ENCODE assay signal across 11 cellular contexts in the genomic region with DNA sequence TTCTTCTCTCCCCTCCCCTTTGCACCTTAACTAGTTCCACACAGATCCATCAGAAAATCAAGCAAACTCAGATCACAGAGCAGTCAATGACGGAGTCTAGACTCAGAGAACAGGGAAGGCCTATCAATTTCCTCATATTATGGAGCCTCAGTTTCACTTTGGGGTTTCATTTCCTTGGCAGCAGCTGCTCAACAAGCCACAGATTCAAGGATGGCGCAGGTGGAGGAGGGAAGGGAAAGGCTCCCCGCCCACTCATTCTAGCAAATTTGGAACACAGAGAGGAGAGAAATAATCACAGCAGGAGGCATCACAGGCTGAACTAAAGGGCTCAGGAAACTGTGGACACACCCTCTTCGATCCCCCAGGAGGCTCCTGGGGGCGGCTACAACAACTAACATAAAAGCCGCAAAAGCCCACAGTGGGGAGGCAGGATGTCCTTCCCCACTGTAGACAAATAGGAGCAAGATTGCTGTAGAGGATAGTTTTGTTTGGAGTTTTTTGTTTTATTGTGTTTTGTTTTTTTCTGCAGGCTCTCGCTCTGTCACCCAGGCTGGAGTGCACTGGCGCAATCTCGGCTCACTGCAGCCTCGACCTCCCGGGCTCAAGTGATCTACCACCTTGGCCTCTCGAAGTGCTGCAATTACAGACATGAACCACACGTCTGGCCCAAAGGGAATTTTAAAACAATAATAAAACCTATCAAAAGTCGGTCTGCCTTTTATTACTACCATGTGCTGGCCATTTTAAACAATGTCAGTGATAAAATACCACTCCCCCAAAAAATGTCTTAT. TPM values are rescaled to one million over a fixed set of nuclear protein-coding genes. Genes with fewer than 3 reads are reported as not detected.
DNase-seq lines count a peak whose midpoint lies in the region; ATAC-seq, FAIRE-seq and TF ChIP-seq lines count a peak whose summit lies in the region.
"Had no signal": no experiment of that assay in that cellular context is flagged by ENCODE, and none has a peak within 500 bp of the region (broad histone marks: within the 10 kb centered on the region; RNA-seq: fewer than 3 reads in every experiment).

No MANE protein-coding gene starts in this region.

- WGBS in liver: 78% methylated on average over 14 of the region's 14 CpGs
- WGBS in HepG2 (ENCODE audit: low lambda C conversion rate): 56% methylated on average over 14 of the region's 14 CpGs
- 17% methylated on average over 13 of the region's 14 CpGs for WGBS in K562 (ENCODE audit: insufficient coverage, low coverage, missing lambda C conversion rate)

- no peaks in the 10 kb centered on the region for H3K79me2 ChIP-seq in HepG2 (ENCODE audit: insufficient read depth, low read length)
- no peaks in the 10 kb centered on the region for H3K79me2 ChIP-seq in K562 (ENCODE audit: control insufficient read depth, insufficient read depth, low read length)

- no peak for TF ChIP-seq CTCF in liver (IDR thresholded peaks at IDR 0.05; ENCODE audit: low read depth, low read length, missing input control)
- TF ChIP-seq CTCF in HepG2 (CRISPR knock-in tag; IDR thresholded peaks at IDR 0.05): no peak
- TF ChIP-seq CTCF in K562 (IDR thresholded peaks at IDR 0.05 in 2 of 3, conservative IDR thresholded peaks at IDR 0.05 in 1 of 3; ENCODE audit: insufficient read depth in 2 of 3, low read depth in 1 of 3, low read length in 3 of 3): no peak
- TF ChIP-seq CTCF in vagina (IDR thresholded peaks at IDR 0.05): no peak

- H3K4me2 ChIP-seq in HepG2 (ENCODE audit: low read depth, low read length) (no peak overlapping the region), K562 (ENCODE audit: insufficient read depth, low read length) (no peak overlapping the region)

- BruUV-seq in HepG2 (replicated peaks; lab: Mats Ljungman, UMichigan): no TSS peak
- no TSS peak for BruUV-seq in K562 (replicated peaks; lab: Mats Ljungman, UMichigan)

- TF ChIP-seq POLR2A in HepG2 (IDR thresholded peaks at IDR 0.05; ENCODE audit: insufficient read depth in 1 of 2, low read depth in 2 of 2, low read length in 2 of 2) (no peak), K562 (conservative IDR thresholded peaks at IDR 0.05) (no peak), vagina (IDR thresholded peaks at IDR 0.05) (no peak)

- H3K9me1 ChIP-seq in K562 (ENCODE audit: control insufficient read depth, insufficient read depth, low read length): no peaks in the 10 kb centered on the region

- H4K20me1 ChIP-seq in HepG2 (ENCODE audit: insufficient read depth, low read length) (no peaks in the 10 kb centered on the region), K562 (replicated peaks; ENCODE audit: control insufficient read depth, insufficient read depth, low read length) (no peaks in the 10 kb centered on the region)

- TF ChIP-seq EP300 in HepG2 (IDR thresholded peaks at IDR 0.05; ENCODE audit: low read depth in 2 of 2, low read length in 2 of 2): no peak
- TF ChIP-seq EP300 in HepG2 (CRISPR knock-in tag; IDR thresholded peaks at IDR 0.05; ENCODE audit: borderline replicate concordance): no peak
- TF ChIP-seq EP300 in K562 (IDR thresholded peaks at IDR 0.05; ENCODE audit: low read length): no peak

- peaks cover 0 to 2% (median 0%) of the 10 kb centered on the region in 4 donors for H3K36me3 ChIP-seq in liver (ENCODE audit: control insufficient read depth in 4 of 4, insufficient read depth in 3 of 4, low read depth in 1 of 4, low read length in 3 of 4)
- no peaks in the 10 kb centered on the region for H3K36me3 ChIP-seq in HepG2 (replicated peaks in 1 of 2; ENCODE audit: control insufficient read depth in 1 of 2, insufficient read depth in 2 of 2, low read length in 2 of 2)
- H3K36me3 ChIP-seq in K562 (ENCODE audit: control insufficient read depth, insufficient read depth, low read length): no peaks in the 10 kb centered on the region
- no peaks in the 10 kb centered on the region for H3K36me3 ChIP-seq in vagina
- H3K36me3 ChIP-seq: prostate gland had no signal

- no peak overlapping the region for H2AFZ ChIP-seq in HepG2 (ENCODE audit: low read length)
- no peak overlapping the region for H2AFZ ChIP-seq in K562 (ENCODE audit: low read depth, low read length)

- H3K4me1 ChIP-seq in liver (ENCODE audit: control insufficient read depth in 4 of 4, insufficient read depth in 4 of 4, low read length in 3 of 4) (peaks cover 5 to 34% (median 31%) of the 10 kb centered on the region in 4 donors), HepG2 (ENCODE audit: insufficient read depth, low read length) (peaks cover 35% of the 10 kb centered on the region), K562 (replicated peaks in 1 of 2; ENCODE audit: control insufficient read depth in 2 of 2, insufficient read depth in 2 of 2, low read length in 2 of 2) (peaks cover 8 to 23% of the 10 kb centered on the region in 2 experiments; a peak in 4 of 5 replicates), vagina (peaks cover 32% of the 10 kb centered on the region)
- H3K4me1 ChIP-seq: prostate gland had no signal

- FAIRE-seq in HepG2 (lab: Jason Lieb, UNC) (no peak), K562 (lab: Jason Lieb, UNC) (no peak)

- no peak for TF ChIP-seq RAD21 in liver (IDR thresholded peaks at IDR 0.05)
- TF ChIP-seq RAD21 in HepG2 (CRISPR knock-in tag; IDR thresholded peaks at IDR 0.05): no peak
- TF ChIP-seq RAD21 in K562 (CRISPR knock-in tag; conservative IDR thresholded peaks at IDR 0.05 in 1 of 2, IDR thresholded peaks at IDR 0.05 in 1 of 2): no peak

- in situ Hi-C loops in HepG2 (cut with HindIII; ENCODE audit: extremely low pct_ligation_motif_present, low pct_unique_long_range_greater_than_20kb): no loop called here
- in situ Hi-C loops in K562 (cut with MboI): no loop called here

- POLR2A ChIA-PET in HepG2 (lab: Yijun Ruan, JAX) (no interaction called here), K562 (lab: Yijun Ruan, JAX) (no interaction called here)

- H3K9me3 ChIP-seq in liver (ENCODE audit: control insufficient read depth in 4 of 4, low read length in 3 of 4) (no peaks in the 10 kb centered on the region), HepG2 (ENCODE audit: low read length) (no peaks in the 10 kb centered on the region), K562 (replicated peaks; ENCODE audit: control insufficient read depth, insufficient read depth, low read depth, low read length) (no peaks in the 10 kb centered on the region), vagina (no peaks in the 10 kb centered on the region)
- H3K9me3 ChIP-seq: prostate gland had no signal

- H3K9ac ChIP-seq in liver (ENCODE audit: low read depth in 1 of 2, low read length in 2 of 2) (no peak overlapping the region), HepG2 (ENCODE audit: insufficient read depth, low read depth, low read length) (no peak overlapping the region), K562 (ENCODE audit: insufficient read depth in 1 of 2, low read depth in 2 of 2, low read length in 2 of 2) (no peak overlapping the region)

- no peak for DNase-seq in HepG2 (ENCODE audit: low spot score)
- DNase-seq in K562 (ENCODE audit: extremely low read depth in 1 of 4, low spot score in 3 of 4): no peak
- peak; percentile 80 for DNase-seq in medulla oblongata (ENCODE audit: extremely low spot score)
- no peak for DNase-seq in vagina (ENCODE audit: extremely low spot score in 2 of 2)
- DNase-seq: effector CD4-positive, alpha-beta T cell had no signal

- intact Hi-C loops in HepG2 (cut with micrococcal nuclease; ENCODE audit: unreplicated experiment) (no loop called here), K562 (cut with micrococcal nuclease) (no loop called here), vagina (cut with DNase I) (loop anchor here (10.0 kb wide), 1 partner anchor 1304 kb away; the partner anchor contains the start of gene ATG2A)

- H3K27me3 ChIP-seq in liver (ENCODE audit: control insufficient read depth in 4 of 4, insufficient read depth in 4 of 4, low read length in 3 of 4): no peaks in the 10 kb centered on the region
- H3K27me3 ChIP-seq in HepG2 (ENCODE audit: control insufficient read depth in 1 of 2, insufficient read depth in 2 of 2, low read length in 2 of 2): no peaks in the 10 kb centered on the region
- peaks cover 3 to 15% of the 10 kb centered on the region in 2 experiments; a peak in 3 of 5 replicates for H3K27me3 ChIP-seq in K562 (ENCODE audit: control insufficient read depth in 2 of 2, insufficient read depth in 2 of 2, low read length in 2 of 2)
- no peaks in the 10 kb centered on the region for H3K27me3 ChIP-seq in vagina

- peak overlapping the region; percentile 62 to 91 for H3K27ac ChIP-seq in liver (ENCODE audit: low read depth in 1 of 2, low read length in 2 of 2)
- H3K27ac ChIP-seq in HepG2 (ENCODE audit: extremely low read length, insufficient read depth, low read length): no peak overlapping the region
- H3K27ac ChIP-seq in K562 (ENCODE audit: extremely low read depth, low read depth, low read length): no peak overlapping the region
- H3K27ac ChIP-seq in vagina: no peak overlapping the region
- H3K27ac ChIP-seq: prostate gland had no signal

- H3K4me3 ChIP-seq in liver (ENCODE audit: low read depth in 1 of 3, low read length in 3 of 3): no peak overlapping the region
- H3K4me3 ChIP-seq in HepG2 (replicated peaks in 1 of 3; ENCODE audit: insufficient read depth in 1 of 3, low read depth in 2 of 3, low read length in 3 of 3): no peak overlapping the region
- no peak overlapping the region for H3K4me3 ChIP-seq in K562
- no peak overlapping the region for H3K4me3 ChIP-seq in vagina
- H3K4me3 ChIP-seq: prostate gland had no signal

- CTCF ChIA-PET in HepG2 (lab: Yijun Ruan, JAX; ENCODE audit: low intra/inter-chr PET ratio, low total read pairs): no interaction called here
- CTCF ChIA-PET in K562 (lab: Yijun Ruan, JAX; ENCODE audit: low intra/inter-chr PET ratio): interaction anchor here (1.1 kb wide), 1 partner anchor 25 kb away, joined by 3 read pairs; no protein-coding TSS in a partner anchor

- ATAC-seq in HepG2 (no peak), K562 (no peak), HG03039 (IDR thresholded peaks at IDR 0.05; ENCODE audit: unreplicated experiment) (no peak), HG03571 (IDR thresholded peaks at IDR 0.05; ENCODE audit: unreplicated experiment) (no peak), GM21381 (IDR thresholded peaks at IDR 0.05; ENCODE audit: unreplicated experiment) (no peak)

RNA-seq across cellular contexts. Expression of gene PLAAT3, which starts 3.4 kb away (rescaled TPM):
- 10 to 100 TPM; 13.4 to 18.9 TPM for total RNA-seq in liver
- 10 to 100 TPM; 89.6 to 90.1 TPM for polyA plus RNA-seq in liver
- 9.3 and 10.2 TPM in 2 replicates for total RNA-seq in HepG2 (2016; rRNA removed; fragmentation: Illumina TruSeq; extraction: Trizol)
- 3.6 and 6.6 TPM in 2 replicates for total RNA-seq in HepG2 (2016; cell fraction: cytosol; rRNA removed; fragmentation: Illumina TruSeq; extraction: Trizol; ENCODE audit: low read depth)
- 7.3 and 9.9 TPM in 2 replicates for total RNA-seq in HepG2 (2016; cell fraction: insoluble cytoplasmic fraction; rRNA removed; fragmentation: Illumina TruSeq; extraction: Trizol)
- 4.8 and 8.0 TPM in 2 replicates for total RNA-seq in HepG2 (2016; cell fraction: membrane; rRNA removed; fragmentation: Illumina TruSeq; extraction: Trizol)
- total RNA-seq in HepG2 (2016; cell fraction: nucleus; rRNA removed; fragmentation: Illumina TruSeq; extraction: Trizol): 2.6 and 3.3 TPM in 2 replicates
- 16.4 and 17.2 TPM in 2 replicates for polyA plus RNA-seq in HepG2 (2011; rRNA removed)
- 235 and 350 TPM in 2 replicates for polyA plus RNA-seq in HepG2 (2011; cell fraction: cytosol; rRNA removed)
- 17.6 and 47.1 TPM in 2 replicates for polyA plus RNA-seq in HepG2 (2011; cell fraction: nucleus; rRNA removed)
- 9.6 and 14.5 TPM in 2 replicates for polyA plus RNA-seq in HepG2 (2012)
- 6.6 and 11.3 TPM in 2 replicates for polyA plus RNA-seq in HepG2 (2016; cell fraction: cytosol; fragmentation: Illumina TruSeq; extraction: Trizol; ENCODE audit: low read depth)
- polyA plus RNA-seq in HepG2 (2016; cell fraction: insoluble cytoplasmic fraction; fragmentation: Illumina TruSeq; extraction: Trizol; ENCODE audit: low read depth): 13.9 and 14.7 TPM in 2 replicates
- 7.9 and 11.4 TPM in 2 replicates for polyA plus RNA-seq in HepG2 (2016; cell fraction: membrane; fragmentation: Illumina TruSeq; extraction: Trizol; ENCODE audit: low read depth)
- 6.0 and 6.3 TPM in 2 replicates for polyA plus RNA-seq in HepG2 (2016; cell fraction: nucleus; fragmentation: Illumina TruSeq; extraction: Trizol; ENCODE audit: insufficient read depth, low read depth)
- polyA minus RNA-seq in HepG2 (2011; rRNA and poly(A)+ RNA removed; ENCODE audit: low replicate concordance): 18.0 and 61.6 TPM in 2 replicates
- polyA minus RNA-seq in HepG2 (2011; cell fraction: cytosol; rRNA and poly(A)+ RNA removed): 4.5 and 6.8 TPM in 2 replicates
- polyA minus RNA-seq in HepG2 (2011; cell fraction: nucleus; rRNA and poly(A)+ RNA removed): 3.5 and 3.7 TPM in 2 replicates
- 0.60 and 1.1 TPM in 2 replicates for total RNA-seq in K562 (2011; cell fraction: chromatin; rRNA removed; ENCODE audit: low replicate concordance)
- total RNA-seq in K562 (2011; cell fraction: nucleolus; rRNA removed): 0.33 and 1.1 TPM in 2 replicates
- 0.88 and 0.92 TPM in 2 replicates for total RNA-seq in K562 (2011; cell fraction: nucleoplasm; rRNA removed)
- 1.2 and 1.7 TPM in 2 replicates for total RNA-seq in K562 (2014; rRNA removed)
- total RNA-seq in K562 (2014; rRNA removed; fragmentation: Illumina TruSeq; extraction: Trizol): 0.77 and 1.2 TPM in 2 replicates
- 0.60 and 1.4 TPM in 2 replicates for total RNA-seq in K562 (2015; rRNA removed; fragmentation: Illumina TruSeq; extraction: Trizol)
- 2.7 TPM in 2 replicates for total RNA-seq in K562 (2021)
- polyA plus RNA-seq in K562 (2011; rRNA removed): 1.3 and 2.0 TPM in 2 replicates
- 1.6 and 3.9 TPM in 2 replicates for polyA plus RNA-seq in K562 (2011; cell fraction: cytosol; rRNA removed)
- 0.73 and 0.92 TPM in 2 replicates for polyA plus RNA-seq in K562 (2011; cell fraction: nucleus; rRNA removed)
- polyA plus RNA-seq in K562 (2012): 3.4 and 5.8 TPM in 2 replicates
- polyA plus RNA-seq in K562 (2014; fragmentation: Illumina TruSeq; extraction: Trizol): 0.80 and 1.6 TPM in 2 replicates
- polyA plus RNA-seq in K562 (2014; fragmentation: Nextera tagmentation; extraction: Ambion mirVana): 1 to 10 TPM; 1.3 to 1.9 TPM
- 0.96 and 1.4 TPM in 2 replicates for polyA plus RNA-seq in K562 (2014; rRNA removed)
- polyA minus RNA-seq in K562 (2011; rRNA and poly(A)+ RNA removed): 2.3 and 4.8 TPM in 2 replicates
- 2.1 and 2.2 TPM in 2 replicates for polyA minus RNA-seq in K562 (2011; cell fraction: cytosol; rRNA and poly(A)+ RNA removed)
- polyA minus RNA-seq in K562 (2011; cell fraction: nucleus; rRNA and poly(A)+ RNA removed): 0.54 and 0.67 TPM in 2 replicates
- 17.2 TPM for total RNA-seq in vagina

RNA-seq across cellular contexts. Expression of gene PLAAT2, which starts 47.6 kb away (rescaled TPM):
- total RNA-seq in liver: not detected
- polyA plus RNA-seq in liver: under 1 TPM; 0.32 to 0.44 TPM
- total RNA-seq in HepG2 (2016; rRNA removed; fragmentation: Illumina TruSeq; extraction: Trizol): 0.29 TPM in 1 of 2 replicates, not detected in the other
- not detected in 2 replicates for total RNA-seq in HepG2 (2016; cell fraction: cytosol; rRNA removed; fragmentation: Illumina TruSeq; extraction: Trizol; ENCODE audit: low read depth)
- total RNA-seq in HepG2 (2016; cell fraction: insoluble cytoplasmic fraction; rRNA removed; fragmentation: Illumina TruSeq; extraction: Trizol): 0.26 and 0.28 TPM in 2 replicates
- 0.45 and 0.62 TPM in 2 replicates for total RNA-seq in HepG2 (2016; cell fraction: membrane; rRNA removed; fragmentation: Illumina TruSeq; extraction: Trizol)
- not detected in 2 replicates for total RNA-seq in HepG2 (2016; cell fraction: nucleus; rRNA removed; fragmentation: Illumina TruSeq; extraction: Trizol)
- polyA plus RNA-seq in HepG2 (2011; rRNA removed): 0.09 and 0.22 TPM in 2 replicates
- 0.08 and 0.38 TPM in 2 replicates for polyA plus RNA-seq in HepG2 (2011; cell fraction: cytosol; rRNA removed)
- 0.64 TPM in 1 of 2 replicates, not detected in the other for polyA plus RNA-seq in HepG2 (2011; cell fraction: nucleus; rRNA removed)
- polyA plus RNA-seq in HepG2 (2012): 0.23 and 0.49 TPM in 2 replicates
- 0.25 and 0.33 TPM in 2 replicates for polyA plus RNA-seq in HepG2 (2016; cell fraction: cytosol; fragmentation: Illumina TruSeq; extraction: Trizol; ENCODE audit: low read depth)
- not detected in 2 replicates for polyA plus RNA-seq in HepG2 (2016; cell fraction: insoluble cytoplasmic fraction; fragmentation: Illumina TruSeq; extraction: Trizol; ENCODE audit: low read depth)
- 0.41 TPM in 1 of 2 replicates, not detected in the other for polyA plus RNA-seq in HepG2 (2016; cell fraction: membrane; fragmentation: Illumina TruSeq; extraction: Trizol; ENCODE audit: low read depth)
- not detected in 2 replicates for polyA plus RNA-seq in HepG2 (2016; cell fraction: nucleus; fragmentation: Illumina TruSeq; extraction: Trizol; ENCODE audit: insufficient read depth, low read depth)
- polyA minus RNA-seq in HepG2 (2011; rRNA and poly(A)+ RNA removed; ENCODE audit: low replicate concordance): 0.51 and 0.74 TPM in 2 replicates
- not detected in 2 replicates for polyA minus RNA-seq in HepG2 (2011; cell fraction: cytosol; rRNA and poly(A)+ RNA removed)
- not detected in 2 replicates for polyA minus RNA-seq in HepG2 (2011; cell fraction: nucleus; rRNA and poly(A)+ RNA removed)
- not detected in 2 replicates for total RNA-seq in K562 (2011; cell fraction: chromatin; rRNA removed; ENCODE audit: low replicate concordance)
- total RNA-seq in K562 (2011; cell fraction: nucleolus; rRNA removed): not detected in 2 replicates
- not detected in 2 replicates for total RNA-seq in K562 (2011; cell fraction: nucleoplasm; rRNA removed)
- not detected in 2 replicates for total RNA-seq in K562 (2014; rRNA removed)
- total RNA-seq in K562 (2014; rRNA removed; fragmentation: Illumina TruSeq; extraction: Trizol): not detected in 2 replicates
- not detected in 2 replicates for total RNA-seq in K562 (2015; rRNA removed; fragmentation: Illumina TruSeq; extraction: Trizol)
- total RNA-seq in K562 (2021): not detected in 2 replicates
- polyA plus RNA-seq in K562 (2011; rRNA removed): not detected in 2 replicates
- not detected in 2 replicates for polyA plus RNA-seq in K562 (2011; cell fraction: cytosol; rRNA removed)
- polyA plus RNA-seq in K562 (2011; cell fraction: nucleus; rRNA removed): not detected in 2 replicates
- polyA plus RNA-seq in K562 (2012): not detected in 2 replicates
- polyA plus RNA-seq in K562 (2014; fragmentation: Illumina TruSeq; extraction: Trizol): not detected in 2 replicates
- not detected for polyA plus RNA-seq in K562 (2014; fragmentation: Nextera tagmentation; extraction: Ambion mirVana)
- not detected in 2 replicates for polyA plus RNA-seq in K562 (2014; rRNA removed)
- polyA minus RNA-seq in K562 (2011; rRNA and poly(A)+ RNA removed): not detected in 2 replicates
- polyA minus RNA-seq in K562 (2011; cell fraction: cytosol; rRNA and poly(A)+ RNA removed): not detected in 2 replicates
- polyA minus RNA-seq in K562 (2011; cell fraction: nucleus; rRNA and poly(A)+ RNA removed): not detected in 2 replicates
- total RNA-seq in vagina: not detected
- total RNA-seq: B cell had no signal

Comparison
In these comparisons a context has a peak if more than half of its experiments do, and no peak if none do; other contexts are left out.
1. H3K27ac ChIP-seq: peak in liver (2 of 2); none in HepG2 (single experiment), K562 (single experiment) and vagina (single experiment).